ENCODE assay signal across 1 cellular context in the genomic region with DNA sequence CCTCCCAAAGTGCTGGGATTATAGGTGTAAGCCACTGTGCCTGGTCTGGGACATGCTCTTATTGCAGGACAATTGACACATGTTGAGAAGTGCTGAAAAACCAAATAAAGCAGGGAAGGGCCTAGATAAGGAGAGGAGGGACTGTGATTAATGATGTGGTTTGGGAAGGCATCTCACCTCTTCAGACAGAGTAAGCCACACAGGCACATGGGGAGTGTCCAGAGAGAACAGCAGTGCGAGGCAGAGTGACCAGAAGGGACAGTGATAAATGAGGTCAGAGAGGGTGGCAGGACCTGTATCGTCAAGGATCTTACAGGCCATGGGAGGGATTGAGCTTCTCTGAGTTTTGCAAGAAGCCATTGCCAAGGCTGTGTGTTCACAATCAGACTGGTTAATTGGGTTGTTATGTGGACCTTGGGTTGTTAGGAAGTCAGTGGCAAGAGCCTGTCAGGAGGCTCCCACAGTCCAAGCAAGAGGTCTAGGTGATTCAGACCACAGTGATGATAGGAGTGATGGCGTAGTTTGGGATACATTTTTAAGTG.
TF ChIP-seq lines count a peak whose summit lies in the region.

No MANE protein-coding gene starts in this region.

TF ChIP-seq in HCT116, 20 proteins besides CTCF, POLR2A, EP300 and RAD21 (continued from another document):
- TF ChIP-seq, protein P1, sequence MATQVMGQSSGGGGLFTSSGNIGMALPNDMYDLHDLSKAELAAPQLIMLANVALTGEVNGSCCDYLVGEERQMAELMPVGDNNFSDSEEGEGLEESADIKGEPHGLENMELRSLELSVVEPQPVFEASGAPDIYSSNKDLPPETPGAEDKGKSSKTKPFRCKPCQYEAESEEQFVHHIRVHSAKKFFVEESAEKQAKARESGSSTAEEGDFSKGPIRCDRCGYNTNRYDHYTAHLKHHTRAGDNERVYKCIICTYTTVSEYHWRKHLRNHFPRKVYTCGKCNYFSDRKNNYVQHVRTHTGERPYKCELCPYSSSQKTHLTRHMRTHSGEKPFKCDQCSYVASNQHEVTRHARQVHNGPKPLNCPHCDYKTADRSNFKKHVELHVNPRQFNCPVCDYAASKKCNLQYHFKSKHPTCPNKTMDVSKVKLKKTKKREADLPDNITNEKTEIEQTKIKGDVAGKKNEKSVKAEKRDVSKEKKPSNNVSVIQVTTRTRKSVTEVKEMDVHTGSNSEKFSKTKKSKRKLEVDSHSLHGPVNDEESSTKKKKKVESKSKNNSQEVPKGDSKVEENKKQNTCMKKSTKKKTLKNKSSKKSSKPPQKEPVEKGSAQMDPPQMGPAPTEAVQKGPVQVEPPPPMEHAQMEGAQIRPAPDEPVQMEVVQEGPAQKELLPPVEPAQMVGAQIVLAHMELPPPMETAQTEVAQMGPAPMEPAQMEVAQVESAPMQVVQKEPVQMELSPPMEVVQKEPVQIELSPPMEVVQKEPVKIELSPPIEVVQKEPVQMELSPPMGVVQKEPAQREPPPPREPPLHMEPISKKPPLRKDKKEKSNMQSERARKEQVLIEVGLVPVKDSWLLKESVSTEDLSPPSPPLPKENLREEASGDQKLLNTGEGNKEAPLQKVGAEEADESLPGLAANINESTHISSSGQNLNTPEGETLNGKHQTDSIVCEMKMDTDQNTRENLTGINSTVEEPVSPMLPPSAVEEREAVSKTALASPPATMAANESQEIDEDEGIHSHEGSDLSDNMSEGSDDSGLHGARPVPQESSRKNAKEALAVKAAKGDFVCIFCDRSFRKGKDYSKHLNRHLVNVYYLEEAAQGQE (IDR thresholded peaks at IDR 0.05; ENCODE audit: low read depth), result no peak
- TF ChIP-seq CEBPB (IDR thresholded peaks at IDR 0.05; ENCODE audit: low read depth), result no peak
- TF ChIP-seq POLR2AphosphoS5 (IDR thresholded peaks at IDR 0.05; ENCODE audit: low read depth, low read length), result no peak
